27 cellular contexts compared by ENCODE assay signal in the genomic region with DNA sequence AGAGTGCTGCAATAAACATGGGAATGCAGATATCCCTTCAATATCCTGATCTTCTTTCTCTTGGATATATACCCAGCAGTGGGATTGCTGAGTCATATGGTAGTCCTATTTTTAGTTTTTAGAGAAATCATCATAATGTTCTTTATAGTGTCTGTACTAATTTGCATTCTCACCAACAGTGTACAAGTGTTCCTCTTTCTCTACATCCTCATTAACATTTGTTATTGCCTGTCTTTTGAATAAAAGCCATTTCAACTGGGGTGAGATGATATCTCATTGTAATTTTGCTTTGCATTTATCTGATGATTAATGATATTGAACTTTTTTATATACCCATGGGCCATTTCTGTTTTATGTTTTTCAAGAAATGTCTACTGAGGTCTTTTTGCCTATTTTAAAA.
"Had no signal": no experiment of that assay in that cellular context is flagged by ENCODE, and none has a peak within 500 bp of the region (broad histone marks: within the 10 kb centered on the region; RNA-seq: fewer than 3 reads in every experiment).

No MANE protein-coding gene starts in this region.

- H3K27ac ChIP-seq: colonic mucosa, epithelial cell of prostate, esophagus squamous epithelium, gastrocnemius medialis, heart right ventricle, left lung, lower lobe of right lung had no signal

- ATAC-seq: effector memory CD8-positive, alpha-beta T cell; esophagus mucosa; gastrocnemius medialis; heart right ventricle; left cardiac atrium; left lung; left ventricle myocardium superior; lower lobe of right lung; naive thymus-derived CD4-positive, alpha-beta T cell had no signal

- H3K27ac Mint-ChIP-seq: dendritic cell treated with granulocyte-macrophage colony-stimulating factor and Interleukin-4, amounts not matched to agents 40 ng/mL and 50 ng/mL, for 4 days; effector memory CD8-positive, alpha-beta T cell; endodermal cell; naive thymus-derived CD4-positive, alpha-beta T cell had no signal

- H3K4me3 ChIP-seq: colonic mucosa, esophagus squamous epithelium, gastrocnemius medialis, heart right ventricle, left lung, lower lobe of right lung had no signal

- H3K27me3 ChIP-seq: colonic mucosa, esophagus squamous epithelium, gastrocnemius medialis, heart right ventricle, left lung had no signal

- DNase-seq: colonic mucosa; cortex of kidney; effector CD8-positive, alpha-beta T cell; effector memory CD8-positive, alpha-beta T cell; endodermal cell; erythroblast; esophagus squamous epithelium; foreskin fibroblast; foreskin melanocyte; gastrocnemius medialis; glutamatergic neuron; head of caudate nucleus; heart right ventricle; hippocampal formation; left cardiac atrium; left lung; left ventricle myocardium superior; lower lobe of right lung; mesendoderm; midbrain; naive thymus-derived CD4-positive, alpha-beta T cell had no signal

- H3K4me1 Mint-ChIP-seq: endodermal cell; naive thymus-derived CD4-positive, alpha-beta T cell had no signal

- H3K36me3 ChIP-seq: colonic mucosa, esophagus squamous epithelium, gastrocnemius medialis, heart right ventricle, left lung, lower lobe of right lung had no signal

- H3K9me3 ChIP-seq: colonic mucosa had no signal

- H3K4me3 Mint-ChIP-seq: dendritic cell treated with granulocyte-macrophage colony-stimulating factor and Interleukin-4, amounts not matched to agents 40 ng/mL and 50 ng/mL, for 4 days; effector memory CD8-positive, alpha-beta T cell; endodermal cell; naive thymus-derived CD4-positive, alpha-beta T cell had no signal

- H3K27me3 Mint-ChIP-seq: dendritic cell treated with granulocyte-macrophage colony-stimulating factor and Interleukin-4, amounts not matched to agents 40 ng/mL and 50 ng/mL, for 4 days had no signal

- FAIRE-seq: endometrium, islet of Langerhans, keratinocyte had no signal

- H3K4me1 ChIP-seq: colonic mucosa, gastrocnemius medialis, left lung, lower lobe of right lung had no signal
